Comparison of ENCODE assay signal across 8 cellular contexts in the genomic region with DNA sequence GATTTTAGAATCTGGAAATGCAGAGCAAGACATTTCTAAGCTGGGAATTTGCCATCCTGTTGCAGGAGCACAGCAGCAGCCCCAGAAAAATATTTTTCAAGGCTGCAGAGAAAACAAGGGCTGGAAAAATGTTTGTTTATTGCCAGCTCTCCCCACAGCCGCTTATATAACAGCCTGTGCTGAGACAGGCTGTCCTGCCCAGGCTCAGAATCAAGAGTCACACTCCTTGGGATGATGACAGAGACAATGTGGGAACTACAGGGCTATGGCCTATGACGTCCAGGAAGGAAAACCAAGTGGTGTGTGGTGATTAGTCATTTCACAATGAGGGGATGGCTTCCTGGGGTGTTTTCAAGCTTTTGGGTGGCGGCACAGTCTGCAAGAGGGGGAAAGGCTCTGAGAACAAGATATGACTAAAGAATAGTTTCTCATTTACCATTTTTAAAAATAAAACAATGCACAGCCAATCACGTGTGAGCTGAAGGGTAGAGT.
DNase-seq lines count a peak whose midpoint lies in the region; ATAC-seq and TF ChIP-seq lines count a peak whose summit lies in the region.

No MANE protein-coding gene starts in this region.

- peak; percentile 92 for ATAC-seq in stimulated activated naive CD8-positive, alpha-beta T cell treated with anti-CD3 and anti-CD28 coated beads, Interleukin-15, Interleukin-2, amounts not matched to agents 100 U/mL and 50 U/mL, for 24 hours

- no peak overlapping the region for H3K4me3 ChIP-seq in astrocyte of the cerebellum (ENCODE audit: low read depth, low read length)

- peak; percentile 12 for DNase-seq in stimulated activated CD4-positive, alpha-beta T cell treated with anti-CD3 and anti-CD28 coated beads, Interleukin-4, amount 100 ng/mL, for 24 hours
- DNase-seq in stimulated activated CD4-positive, alpha-beta T cell treated with anti-CD3 and anti-CD28 coated beads, Interleukin-2, amount 100 ng/mL, for 48 hours = no peak
- peak; percentile 22 for DNase-seq in HPDE6-E6E7 (ENCODE audit: extremely low spot score)
- peak; percentile 73 for DNase-seq in astrocyte of the cerebellum (ENCODE audit: low read depth)
- DNase-seq in iris pigment epithelial cell (ENCODE audit: low read depth) = peak; percentile 93
- peak; percentile 14 for DNase-seq in stimulated activated naive CD8-positive, alpha-beta T cell treated with anti-CD3 and anti-CD28 coated beads, Interleukin-15, Interleukin-2, amounts not matched to agents 100 U/mL and 50 U/mL, for 24 hours
- DNase-seq in NCI-H2081 treated with DMSO at 0.1 percent for 48 hours (lab: John Stamatoyannopoulos, UW) = no peak
- DNase-seq in NCI-H146 treated with DMSO at 0.1 percent for 48 hours (lab: John Stamatoyannopoulos, UW; ENCODE audit: unreplicated experiment) = no peak

- no peak for TF ChIP-seq CTCF in astrocyte of the cerebellum (IDR thresholded peaks at IDR 0.05; ENCODE audit: low read depth, low read length, missing control alignments)

- in situ Hi-C loops in astrocyte of the cerebellum (cut with HindIII; ENCODE audit: low sequenced_read_pairs) = no loop called here

Comparison
In these comparisons a context has a peak if more than half of its experiments do, and no peak if none do; other contexts are left out.
1. DNase-seq: peak in stimulated activated CD4-positive, alpha-beta T cell treated with anti-CD3 and anti-CD28 coated beads, Interleukin-4, amount 100 ng/mL, for 24 hours (single experiment), HPDE6-E6E7 (single experiment), astrocyte of the cerebellum (single experiment), iris pigment epithelial cell (single experiment) and stimulated activated naive CD8-positive, alpha-beta T cell treated with anti-CD3 and anti-CD28 coated beads, Interleukin-15, Interleukin-2, amounts not matched to agents 100 U/mL and 50 U/mL, for 24 hours (single experiment); none in stimulated activated CD4-positive, alpha-beta T cell treated with anti-CD3 and anti-CD28 coated beads, Interleukin-2, amount 100 ng/mL, for 48 hours (0 of 2), NCI-H2081 treated with DMSO at 0.1 percent for 48 hours (single experiment) and NCI-H146 treated with DMSO at 0.1 percent for 48 hours (single experiment).